18 cellular contexts compared by ENCODE assay signal in the genomic region with DNA sequence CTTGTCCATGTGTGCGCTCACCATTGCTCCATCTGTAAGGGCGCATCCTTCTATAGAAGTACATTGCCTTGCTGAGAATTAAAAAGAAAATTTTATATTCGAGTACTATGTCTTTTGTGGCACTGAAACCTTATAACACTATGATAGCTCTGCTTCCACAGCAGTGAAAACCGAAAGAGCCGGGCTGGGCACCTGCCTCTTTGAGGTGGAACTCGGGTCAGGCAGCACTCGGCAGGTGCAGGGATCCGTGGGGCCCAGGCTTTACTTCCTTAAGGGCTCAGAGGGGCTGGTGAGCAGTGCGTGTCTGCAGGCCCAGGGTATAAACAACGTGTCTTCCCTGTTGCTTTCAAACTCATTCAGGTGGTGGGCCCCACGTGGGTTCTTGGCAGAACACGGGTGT.
A peak's percentile ranks its signal among the peaks of the same experiment; 100 is the strongest.
DNase-seq lines count a peak whose midpoint lies in the region; ATAC-seq lines count a peak whose summit lies in the region.
"Had no signal": no experiment of that assay in that cellular context is flagged by ENCODE, and none has a peak within 500 bp of the region (broad histone marks: within the 10 kb centered on the region; RNA-seq: fewer than 3 reads in every experiment).

No MANE protein-coding gene starts in this region.

- H3K4me3 Mint-ChIP-seq in activated T-cell treated with anti-CD3 and anti-CD28 coated beads, Interleukin-2, amount 50 U/mL, for 72 hours = no peak overlapping the region
- no peak overlapping the region for H3K4me3 Mint-ChIP-seq in activated T-helper 17 cell treated with anti-CD3 and anti-CD28 coated beads, Interleukin-2, amount 50 U/mL, for 72 hours
- H3K4me3 Mint-ChIP-seq in stimulated activated effector memory CD8-positive, alpha-beta T cell treated with anti-CD3 and anti-CD28 coated beads, Interleukin-12 subunit alpha, Interleukin-12 subunit beta, amount 100 ng/mL, for 72 hours = no peak overlapping the region
- H3K4me3 Mint-ChIP-seq: B cell had no signal

- peaks cover 0 to 2% of the 10 kb centered on the region in 2 donors for H3K36me3 Mint-ChIP-seq in activated T-cell treated with anti-CD3 and anti-CD28 coated beads, Interleukin-2, amount 50 U/mL, for 72 hours (ENCODE audit: insufficient read depth in 2 of 2)
- H3K36me3 Mint-ChIP-seq in activated T-helper 17 cell treated with anti-CD3 and anti-CD28 coated beads, Interleukin-2, amount 50 U/mL, for 72 hours (ENCODE audit: low read depth) = peaks cover 75% of the 10 kb centered on the region
- H3K36me3 Mint-ChIP-seq in stimulated activated effector memory CD8-positive, alpha-beta T cell treated with anti-CD3 and anti-CD28 coated beads, Interleukin-12 subunit alpha, Interleukin-12 subunit beta, amount 100 ng/mL, for 72 hours = peaks cover 67% of the 10 kb centered on the region

- no peaks in the 10 kb centered on the region for H3K4me1 Mint-ChIP-seq in activated T-cell treated with anti-CD3 and anti-CD28 coated beads, Interleukin-2, amount 50 U/mL, for 72 hours (ENCODE audit: low read depth)
- peaks cover 4% of the 10 kb centered on the region for H3K4me1 Mint-ChIP-seq in activated T-helper 17 cell treated with anti-CD3 and anti-CD28 coated beads, Interleukin-2, amount 50 U/mL, for 72 hours
- H3K4me1 Mint-ChIP-seq in stimulated activated effector memory CD8-positive, alpha-beta T cell treated with anti-CD3 and anti-CD28 coated beads, Interleukin-12 subunit alpha, Interleukin-12 subunit beta, amount 100 ng/mL, for 72 hours = peaks cover 5% of the 10 kb centered on the region
- H3K4me1 Mint-ChIP-seq: B cell had no signal

- DNase-seq in activated T-cell treated with anti-CD3 and anti-CD28 coated beads, Interleukin-2, amount 50 U/mL, for 72 hours = no peak
- no peak for DNase-seq in activated T-cell treated with anti-CD3 and anti-CD28 coated beads, Interleukin-2, amount 50 U/mL, for 48 hours
- DNase-seq in COLO668 (lab: John Stamatoyannopoulos, UW; ENCODE audit: unreplicated experiment) (peak; percentile 81), NCI-H2171 (lab: John Stamatoyannopoulos, UW) (no peak)
- no peak for DNase-seq in stimulated activated effector memory CD8-positive, alpha-beta T cell treated with anti-CD3 and anti-CD28 coated beads, Interleukin-12 subunit alpha, Interleukin-12 subunit beta, amount 100 ng/mL, for 72 hours (ENCODE audit: low spot score in 2 of 2)
- DNase-seq: DMS79 treated with DMSO at 0.1 percent for 48 hours, GOT3, NCI-H1105, NCI-H1694, NCI-H2107, NCI-H2227 treated with DMSO at 0.1 percent for 48 hours, NCI-H510A treated with DMSO at 0.1 percent for 48 hours, NCI-H774, SJCRH30 had no signal

- H3K27me3 Mint-ChIP-seq in activated T-cell treated with anti-CD3 and anti-CD28 coated beads, Interleukin-2, amount 50 U/mL, for 72 hours (ENCODE audit: low read depth) = no peaks in the 10 kb centered on the region
- no peaks in the 10 kb centered on the region for H3K27me3 Mint-ChIP-seq in activated T-helper 17 cell treated with anti-CD3 and anti-CD28 coated beads, Interleukin-2, amount 50 U/mL, for 72 hours
- H3K27me3 Mint-ChIP-seq: B cell had no signal

- no peaks in the 10 kb centered on the region for H3K9me3 Mint-ChIP-seq in activated T-cell treated with anti-CD3 and anti-CD28 coated beads, Interleukin-2, amount 50 U/mL, for 72 hours
- H3K9me3 Mint-ChIP-seq in activated T-helper 17 cell treated with anti-CD3 and anti-CD28 coated beads, Interleukin-2, amount 50 U/mL, for 72 hours = no peaks in the 10 kb centered on the region
- no peaks in the 10 kb centered on the region for H3K9me3 Mint-ChIP-seq in stimulated activated effector memory CD8-positive, alpha-beta T cell treated with anti-CD3 and anti-CD28 coated beads, Interleukin-12 subunit alpha, Interleukin-12 subunit beta, amount 100 ng/mL, for 72 hours

- H3K27ac Mint-ChIP-seq in activated T-cell treated with anti-CD3 and anti-CD28 coated beads, Interleukin-2, amount 50 U/mL, for 72 hours = peak overlapping the region; percentile 33
- H3K27ac Mint-ChIP-seq in activated T-helper 17 cell treated with anti-CD3 and anti-CD28 coated beads, Interleukin-2, amount 50 U/mL, for 72 hours = peak overlapping the region; percentile 50
- H3K27ac Mint-ChIP-seq in stimulated activated effector memory CD8-positive, alpha-beta T cell treated with anti-CD3 and anti-CD28 coated beads, Interleukin-12 subunit alpha, Interleukin-12 subunit beta, amount 100 ng/mL, for 72 hours = peak overlapping the region; percentile 77
- H3K27ac Mint-ChIP-seq: B cell had no signal

- no peak for ATAC-seq in activated T-cell treated with anti-CD3 and anti-CD28 coated beads, Interleukin-2, amount 50 U/mL, for 72 hours (replicated peaks in 1 of 2)
- ATAC-seq in activated T-helper 17 cell treated with anti-CD3 and anti-CD28 coated beads, Interleukin-2, amount 50 U/mL, for 72 hours (replicated peaks) = no peak
- no peak for ATAC-seq in stimulated activated effector memory CD8-positive, alpha-beta T cell treated with anti-CD3 and anti-CD28 coated beads, Interleukin-12 subunit alpha, Interleukin-12 subunit beta, amount 100 ng/mL, for 72 hours
- no peak for ATAC-seq in GM18868 (IDR thresholded peaks at IDR 0.05; ENCODE audit: unreplicated experiment)
- ATAC-seq: HCT116 had no signal
